ENCODE assay signal across 8 cellular contexts in the genomic region with DNA sequence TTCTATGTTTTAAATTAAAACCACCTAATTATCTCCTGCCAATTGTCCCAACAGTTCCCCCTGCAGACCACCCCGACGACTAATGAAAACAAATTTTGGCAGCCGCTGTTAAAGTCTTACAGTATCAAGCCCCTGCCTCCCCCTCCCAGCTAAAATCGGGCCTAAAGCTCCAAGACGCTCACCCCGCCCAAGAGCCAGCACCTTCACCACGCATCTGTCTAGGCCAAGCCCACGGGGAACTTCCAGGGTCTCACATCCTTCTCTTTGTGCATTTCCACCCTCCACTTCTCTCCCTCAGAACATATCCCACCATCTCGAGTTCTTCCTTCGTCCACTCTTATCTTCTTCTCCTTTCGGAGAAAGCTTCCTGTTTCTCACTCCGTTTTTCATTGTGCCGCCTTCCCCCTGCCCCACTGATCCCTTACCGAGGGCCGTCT. TPM values are rescaled to one million over a fixed set of nuclear protein-coding genes. Genes with fewer than 3 reads are reported as not detected.
DNase-seq lines count a peak whose midpoint lies in the region; ATAC-seq and TF ChIP-seq lines count a peak whose summit lies in the region.

No MANE protein-coding gene starts in this region.

- peaks cover 46% of the 10 kb centered on the region for H4K20me1 ChIP-seq in PC-9 (ENCODE audit: insufficient read depth)

- peaks cover 82% of the 10 kb centered on the region for H3K79me2 ChIP-seq in PC-9 (ENCODE audit: low read depth)

- H3K9me3 ChIP-seq in PC-9 (ENCODE audit: insufficient read depth, low read depth): no peaks in the 10 kb centered on the region
- H3K9me3 ChIP-seq in left lung: no peaks in the 10 kb centered on the region

- H3K4me3 ChIP-seq in PC-9 (peak overlapping the region; percentile 87), astrocyte of the cerebellum (ENCODE audit: low read depth, low read length) (peak overlapping the region; percentile 95), left lung (peak overlapping the region; percentile 85 to 95)

- ATAC-seq in HG02759 (IDR thresholded peaks at IDR 0.05; ENCODE audit: unreplicated experiment): peak; percentile 1
- no peak for ATAC-seq in left lung
- no peak for ATAC-seq in GM19324 (IDR thresholded peaks at IDR 0.05; ENCODE audit: low FRiP score, unreplicated experiment)

- BruUV-seq in PC-9 (replicated peaks; lab: Mats Ljungman, UMichigan): TSS peak; percentile 27

- in situ Hi-C loops in astrocyte of the cerebellum (cut with HindIII; ENCODE audit: low sequenced_read_pairs): no loop called here

- peak overlapping the region; percentile 82 for H3K27ac ChIP-seq in PC-9
- peak overlapping the region; percentile 98 to 99 for H3K27ac ChIP-seq in left lung

- H3K9me2 ChIP-seq in PC-9 (ENCODE audit: insufficient read depth): no peaks in the 10 kb centered on the region

- intact Hi-C loops in PC-9 (cut with micrococcal nuclease; ENCODE audit: unreplicated experiment): loop anchor here (1.0 to 10.0 kb wide), 4 partner anchors 302 to 682 kb away; a partner anchor contains a TSS
- intact Hi-C loops in left lung (cut with DNase I): no loop called here

- POLR2A ChIA-PET in PC-9 (lab: Charles Lee; ENCODE audit: unreplicated experiment): no interaction called here

- CTCF ChIA-PET in PC-9 (lab: Charles Lee): interaction anchor here (0.6 to 1.1 kb wide), 3 partner anchors 14 to 691 kb away, joined by 3 to 4 read pairs (median 4); no protein-coding TSS in a partner anchor

- peak overlapping the region; percentile 82 for H3K4me2 ChIP-seq in PC-9

- H2AFZ ChIP-seq in PC-9: peak overlapping the region; percentile 89

- H3K36me3 ChIP-seq in PC-9 (ENCODE audit: low read depth) (peaks cover 27% of the 10 kb centered on the region), left lung (peaks cover 0 to 27% of the 10 kb centered on the region in 2 donors)

- TF ChIP-seq CTCF in PC-9 (conservative IDR thresholded peaks at IDR 0.05) (no peak), astrocyte of the cerebellum (IDR thresholded peaks at IDR 0.05; ENCODE audit: low read depth, low read length, missing control alignments) (no peak), left lung (IDR thresholded peaks at IDR 0.05) (no peak)

- DNase-seq in GF-D8 (lab: John Stamatoyannopoulos, UW) (peak; percentile 67), PC-9 (no peak), astrocyte of the cerebellum (ENCODE audit: low read depth) (no peak), left lung (peak; percentile 36 to 45), SHP77 (lab: John Stamatoyannopoulos, UW) (no peak)
- peak; percentile 7 to 20 for DNase-seq in stimulated activated CD8-positive, alpha-beta memory T cell treated with anti-CD3 and anti-CD28 coated beads, Interleukin-4, amount 100 ng/mL, for 4 hours (ENCODE audit: low read depth in 2 of 2, low spot score in 1 of 2)

- no peaks in the 10 kb centered on the region for H3K27me3 ChIP-seq in PC-9 (ENCODE audit: insufficient read depth, low read depth)
- no peaks in the 10 kb centered on the region for H3K27me3 ChIP-seq in left lung

- H3K4me1 ChIP-seq in PC-9 (replicated peaks; ENCODE audit: insufficient read depth): peaks cover 21% of the 10 kb centered on the region
- H3K4me1 ChIP-seq in left lung: peaks cover 20 to 54% of the 10 kb centered on the region in 2 donors

- H3F3A ChIP-seq in PC-9 (ENCODE audit: insufficient read depth, low read depth): peaks cover 10% of the 10 kb centered on the region; the same call in 1 of the 2 replicates

RNA-seq across cellular contexts. Expression of a gene that starts 0.4 kb away (rescaled TPM):
- total RNA-seq in PC-9 (2021) (94.1 and 119 TPM in 2 replicates), left lung (10 to 100 TPM; 68.8 to 85.1 TPM)

RNA-seq across cellular contexts. Expression of a gene that starts 1.6 kb away (rescaled TPM):
- total RNA-seq in PC-9 (2021): 24.5 and 27.2 TPM in 2 replicates
- total RNA-seq in left lung: 10 to 100 TPM; 15.1 to 23.4 TPM

Comparison
In these comparisons a context has a peak if more than half of its experiments do, and no peak if none do; other contexts are left out.
1. DNase-seq: peak in GF-D8 (single experiment), left lung (2 of 2) and stimulated activated CD8-positive, alpha-beta memory T cell treated with anti-CD3 and anti-CD28 coated beads, Interleukin-4, amount 100 ng/mL, for 4 hours (2 of 2); none in PC-9 (0 of 2), astrocyte of the cerebellum (single experiment) and SHP77 (0 of 2).
2. Peak in every context shown above with its lines, with median percentiles within 50 percentile points of each other: H3K4me3 ChIP-seq.